In genomic region chr6:18080544-18080943, GRCh38 we compare ENCODE assay signal across 20 cellular contexts. TPM values are rescaled to one million over a fixed set of nuclear protein-coding genes. Genes with fewer than 3 reads are reported as not detected.
DNase-seq lines count a peak whose midpoint lies in the region; ATAC-seq, FAIRE-seq and TF ChIP-seq lines count a peak whose summit lies in the region.
"Had no signal": no experiment of that assay in that cellular context is flagged by ENCODE, and none has a peak within 500 bp of the region (broad histone marks: within the 10 kb centered on the region; RNA-seq: fewer than 3 reads in every experiment).

No MANE protein-coding gene starts in this region.

- no peak overlapping the region for H3K4me3 ChIP-seq in A549
- no peak overlapping the region for H3K4me3 ChIP-seq in HEK293 (ENCODE audit: low read depth, low read length)
- H3K4me3 ChIP-seq in trophoblast cell (ENCODE audit: low read depth, low read length) = no peak overlapping the region
- no peak overlapping the region for H3K4me3 ChIP-seq in kidney (ENCODE audit: low read length in 2 of 2)
- H3K4me3 ChIP-seq: BLaER1 treated with 17β-estradiol and CSF1 and Interleukin-3, amounts not matched to agents 10 nM and 100 nM had no signal

- no peak overlapping the region for H3K4ac ChIP-seq in trophoblast cell (ENCODE audit: low read depth, low read length)

- no peak overlapping the region for H3K14ac ChIP-seq in trophoblast cell (ENCODE audit: low read length)

- H2AFZ ChIP-seq in trophoblast cell (ENCODE audit: insufficient read depth, low read length, poor library complexity) = no peak overlapping the region

- H3K27me3 ChIP-seq in trophoblast cell (ENCODE audit: insufficient read depth, low read length) = no peaks in the 10 kb centered on the region
- H3K27me3 ChIP-seq: BLaER1 treated with 17β-estradiol and CSF1 and Interleukin-3, amounts not matched to agents 10 nM and 100 nM had no signal

- no peak overlapping the region for H4K12ac ChIP-seq in trophoblast cell (ENCODE audit: low read depth, low read length)

- H3K18ac ChIP-seq in trophoblast cell (ENCODE audit: low read length) = no peak overlapping the region

- H3K4me1 ChIP-seq in A549 = peaks cover 25% of the 10 kb centered on the region
- no peaks in the 10 kb centered on the region for H3K4me1 ChIP-seq in HEK293 (ENCODE audit: control insufficient read depth, insufficient read depth, low read length)
- H3K4me1 ChIP-seq in trophoblast cell (ENCODE audit: control insufficient read depth in 1 of 2, insufficient read depth in 2 of 2, low read length in 2 of 2) = no peaks in the 10 kb centered on the region
- H3K4me1 ChIP-seq in kidney (ENCODE audit: control insufficient read depth in 1 of 2, insufficient read depth in 1 of 2, low read depth in 1 of 2, low read length in 2 of 2) = no peaks in the 10 kb centered on the region
- H3K4me1 ChIP-seq: Caco-2 had no signal

- H3K27ac ChIP-seq in A549 (peak overlapping the region; percentile 45 to 77; a peak in 4 of 6 replicates), HEK293 (ENCODE audit: extremely low read depth, low read depth, low read length) (no peak overlapping the region), trophoblast cell (ENCODE audit: low read depth, low read length) (no peak overlapping the region), kidney (ENCODE audit: low read depth in 2 of 2, low read length in 2 of 2) (no peak overlapping the region)
- H3K27ac ChIP-seq: BLaER1 treated with 17β-estradiol and CSF1 and Interleukin-3, amounts not matched to agents 10 nM and 100 nM; C4-2B had no signal

- H3K9me3 ChIP-seq in A549 (no peaks in the 10 kb centered on the region), HEK293 (ENCODE audit: control insufficient read depth, insufficient read depth, low read depth, low read length) (no peaks in the 10 kb centered on the region), trophoblast cell (ENCODE audit: insufficient read depth, low read depth, low read length) (no peaks in the 10 kb centered on the region), kidney (ENCODE audit: control insufficient read depth in 1 of 2, low read length in 2 of 2) (no peaks in the 10 kb centered on the region)
- H3K9me3 ChIP-seq: Caco-2 had no signal

- ATAC-seq in A549 (peak; percentile 26 to 28; a peak in 3 of 6 replicates), Right ventricle myocardium superior (ENCODE audit: poor library complexity) (no peak)
- ATAC-seq: CD8-positive, alpha-beta T cell had no signal

- no peak overlapping the region for H3K23ac ChIP-seq in trophoblast cell (ENCODE audit: low read length)

- intact Hi-C loops in Right ventricle myocardium superior (cut with DNase I) = no loop called here
- intact Hi-C loops in kidney (cut with DNase I) = no loop called here

- H4K91ac ChIP-seq in trophoblast cell (ENCODE audit: low read depth, low read length) = no peak overlapping the region

- POLR2A ChIA-PET in A549 (lab: Yijun Ruan, JAX) = no interaction called here
- POLR2A ChIA-PET in HEK293 (lab: Yijun Ruan, JAX) = no interaction called here

- no peak overlapping the region for H4K8ac ChIP-seq in trophoblast cell (ENCODE audit: low read depth, low read length)

- H3K79me1 ChIP-seq in trophoblast cell (ENCODE audit: low read length) = no peaks in the 10 kb centered on the region

- no peak overlapping the region for H3K9ac ChIP-seq in trophoblast cell (ENCODE audit: low read length)
- H3K9ac ChIP-seq in kidney (ENCODE audit: low read length in 2 of 2) = no peak overlapping the region
- H3K9ac ChIP-seq: BLaER1 treated with 17β-estradiol and CSF1 and Interleukin-3, amounts not matched to agents 10 nM and 100 nM had no signal

- H3K36me3 ChIP-seq in HEK293 (ENCODE audit: control insufficient read depth in 2 of 2, insufficient read depth in 1 of 2, low read length in 2 of 2) = no peaks in the 10 kb centered on the region
- no peaks in the 10 kb centered on the region for H3K36me3 ChIP-seq in trophoblast cell (ENCODE audit: control insufficient read depth in 1 of 2, insufficient read depth in 2 of 2, low read length in 2 of 2)
- no peaks in the 10 kb centered on the region for H3K36me3 ChIP-seq in kidney (ENCODE audit: control insufficient read depth in 1 of 2, insufficient read depth in 2 of 2, low read length in 2 of 2)
- H3K36me3 ChIP-seq: BLaER1 treated with 17β-estradiol and CSF1 and Interleukin-3, amounts not matched to agents 10 nM and 100 nM had no signal

- no peak overlapping the region for H2BK12ac ChIP-seq in trophoblast cell (ENCODE audit: low read length)

- H2BK120ac ChIP-seq in trophoblast cell (ENCODE audit: insufficient read depth, low read length, poor library complexity) = no peak overlapping the region

- DNase-seq in A549 (ENCODE audit: low read depth in 1 of 2, low spot score in 1 of 2) (no peak), trophoblast cell (peak; percentile 36 to 76), Right ventricle myocardium superior (no peak), kidney (no peak)
- DNase-seq: 8988T; AML-193; Caco-2; Calu3; CD4-positive, alpha-beta T cell; CD8-positive, alpha-beta T cell; DMS79 treated with DMSO at 0.1 percent for 48 hours; GF-D8 had no signal

- 87% methylated on average over 4 of the region's 4 CpGs for WGBS in A549 (ENCODE audit: missing lambda C conversion rate)
- no CpG with 5 or more reads among the region's 4 CpGs for WGBS in trophoblast cell (ENCODE audit: extremely low coverage, insufficient coverage, insufficient read length)

- CTCF ChIA-PET in A549 (lab: Yijun Ruan, JAX) (no interaction called here), HEK293 (lab: Yijun Ruan, JAX) (interaction anchor here (0.9 kb wide), 1 partner anchor 9 kb away, joined by 3 read pairs; no protein-coding TSS in a partner anchor)

- H3K79me2 ChIP-seq in trophoblast cell (ENCODE audit: control insufficient read depth, insufficient read depth, low read length, poor library complexity) = no peaks in the 10 kb centered on the region

- H3K4me2 ChIP-seq in A549 = peak overlapping the region; percentile 73
- H3K4me2 ChIP-seq in trophoblast cell (ENCODE audit: low read length) = no peak overlapping the region
- H3K4me2 ChIP-seq: BLaER1 treated with 17β-estradiol and CSF1 and Interleukin-3, amounts not matched to agents 10 nM and 100 nM had no signal

- no peak for TF ChIP-seq POLR2A in A549 (IDR thresholded peaks at IDR 0.05; ENCODE audit: low read length)

- TF ChIP-seq CTCF in A549 (IDR thresholded peaks at IDR 0.05) = no peak
- no peak for TF ChIP-seq CTCF in HEK293 (tag by site-specific recombination; IDR thresholded peaks at IDR 0.05)
- no peak for TF ChIP-seq CTCF in kidney (IDR thresholded peaks at IDR 0.05; ENCODE audit: borderline replicate concordance, extremely low read depth, insufficient read depth)

- TF ChIP-seq EP300 in A549 (IDR thresholded peaks at IDR 0.05) = no peak

- no peak for TF ChIP-seq RAD21 in A549 (conservative IDR thresholded peaks at IDR 0.05 in 1 of 2, IDR thresholded peaks at IDR 0.05 in 1 of 2)

- no peak overlapping the region for H2AK5ac ChIP-seq in trophoblast cell (ENCODE audit: low read length)

- no peak overlapping the region for H2BK5ac ChIP-seq in trophoblast cell (ENCODE audit: low read depth, low read length, poor library complexity)

- no peak for FAIRE-seq in A549 (lab: Jason Lieb, UNC)
- FAIRE-seq in kidney (lab: Jason Lieb, UNC) = no peak
- FAIRE-seq: A204.1, D721Med, G401.6, GM12891, GM19239 had no signal

TF ChIP-seq in A549, 52 proteins besides CTCF, POLR2A, EP300 and RAD21 (continues in another document):
- TF ChIP-seq CHD4 (IDR thresholded peaks at IDR 0.05; ENCODE audit: borderline replicate concordance) (no peak), BCL3 (IDR thresholded peaks at IDR 0.05) (no peak), ZFP36 (IDR thresholded peaks at IDR 0.05; ENCODE audit: borderline replicate concordance, partially characterized antibody) (no peak), NR3C1 (IDR thresholded peaks at IDR 0.05) (no peak), HES2 (IDR thresholded peaks at IDR 0.05) (no peak)

TF ChIP-seq in HEK293, 187 proteins besides CTCF, POLR2A, EP300 and RAD21:
- TF ChIP-seq ZNF280D (tag by site-specific recombination; IDR thresholded peaks at IDR 0.05) = no peak
- peak; percentile 82 for TF ChIP-seq ZNF10 (tag by site-specific recombination; IDR thresholded peaks at IDR 0.05)

RNA-seq across cellular contexts. Expression of gene NHLRC1, which starts 41.9 kb away (rescaled TPM):
- 1.7 and 2.0 TPM in 2 replicates for polyA plus RNA-seq in A549 (2011; rRNA removed)
- polyA plus RNA-seq in A549 (2012; cell fraction: cytosol; rRNA removed) = 1.1 and 1.3 TPM in 2 replicates
- 0.94 and 1.4 TPM in 2 replicates for polyA plus RNA-seq in A549 (2012; cell fraction: nucleus; rRNA removed)
- 2.7 to 3.1 TPM (median 3.1 TPM) in 3 replicates for polyA plus RNA-seq in A549 (2017; fragmentation: RNase III; extraction: RNeasy Plus Mini Kit Qiagen cat#74134 plus additional on column Dnase treatment)
- polyA minus RNA-seq in A549 (2011; rRNA and poly(A)+ RNA removed) = 0.88 and 0.91 TPM in 2 replicates
- 0.12 and 0.15 TPM in 2 replicates for polyA plus RNA-seq in trophoblast cell (2013)
- 1.2 TPM for total RNA-seq in Right ventricle myocardium superior
- total RNA-seq in kidney = 2.0 TPM
- polyA plus RNA-seq in kidney (ENCODE audit: insufficient read depth, low read depth, low replicate concordance) = 1.8 TPM

Comparison
In these comparisons a context has a peak if more than half of its experiments do, and no peak if none do; other contexts are left out.
1. DNase-seq: peak in trophoblast cell (2 of 2); none in A549 (0 of 2), Right ventricle myocardium superior (single experiment) and kidney (single experiment).
2. H3K27ac ChIP-seq: peak in A549 (2 of 2); none in HEK293 (single experiment), trophoblast cell (single experiment) and kidney (0 of 2).